ENCODE assay signal across 8 cellular contexts in genomic region chr6:11094411-11094851, GRCh38. TPM values are rescaled to one million over a fixed set of nuclear protein-coding genes. Genes with fewer than 3 reads are reported as not detected.
DNase-seq lines count a peak whose midpoint lies in the region; TF ChIP-seq lines count a peak whose summit lies in the region.

No MANE protein-coding gene starts in this region.

- peak; percentile 10 for DNase-seq in activated CD4-positive, CD25-positive, alpha-beta regulatory T cell treated with anti-CD3 and anti-CD28 coated beads, Interleukin-2, amount 50 U/mL, for 16 hours (ENCODE audit: low read depth, low spot score)
- no peak for DNase-seq in activated CD4-positive, CD25-positive, alpha-beta regulatory T cell treated with anti-CD3 and anti-CD28 coated beads, Interleukin-2, amount 50 U/mL, for 72 hours
- DNase-seq in H9 (peak; percentile 54), LoVo (ENCODE audit: low spot score) (peak; percentile 28), WERI-Rb-1 (peak; percentile 60), mesendoderm (peak; percentile 82)
- peak; percentile 4 to 22 for DNase-seq in stimulated activated CD8-positive, alpha-beta memory T cell treated with anti-CD3 and anti-CD28 coated beads, Interleukin-7, amount 100 ng/mL, for 1 hour (ENCODE audit: low read depth in 2 of 2)

- H3T11ph ChIP-seq in H9 (ENCODE audit: low read length), result no peak overlapping the region

- H3K27ac ChIP-seq in H9 (ENCODE audit: insufficient read length, low read depth, low read length), result no peak overlapping the region
- peak overlapping the region; percentile 98 for H3K27ac ChIP-seq in WERI-Rb-1
- peak overlapping the region; percentile 66 for H3K27ac ChIP-seq in duodenal mucosa (ENCODE audit: low read depth, low read length)
- peak overlapping the region; percentile 71 for H3K27ac ChIP-seq in mesendoderm (ENCODE audit: low read depth, low read length)

- no peaks in the 10 kb centered on the region; a peak in 1 of 5 replicates for H3K9me3 Mint-ChIP-seq in H9

- H3K18ac ChIP-seq in H9 (ENCODE audit: insufficient read length, low read depth, low read length), result peak overlapping the region; percentile 93
- peak overlapping the region; percentile 54 for H3K18ac ChIP-seq in mesendoderm (ENCODE audit: low read length)

- H3K27me3 ChIP-seq in H9 (ENCODE audit: insufficient read depth, low read length) (no peaks in the 10 kb centered on the region), WERI-Rb-1 (ENCODE audit: insufficient read depth, low read depth, severe bottlenecking) (no peaks in the 10 kb centered on the region), duodenal mucosa (ENCODE audit: control insufficient read depth in 1 of 2, insufficient read depth in 2 of 2, low read length in 2 of 2) (no peaks in the 10 kb centered on the region), mesendoderm (ENCODE audit: insufficient read depth, low read length, poor library complexity) (no peaks in the 10 kb centered on the region)

- peak overlapping the region; percentile 91 for H3K14ac ChIP-seq in H9 (ENCODE audit: insufficient read depth, low read length)

- H3K36me3 ChIP-seq in WERI-Rb-1 (peaks cover 27% of the 10 kb centered on the region), duodenal mucosa (ENCODE audit: control insufficient read depth in 1 of 2, insufficient read depth in 2 of 2, low read length in 2 of 2) (no peaks in the 10 kb centered on the region), mesendoderm (ENCODE audit: control insufficient read depth, insufficient read depth, low read length) (no peaks in the 10 kb centered on the region)

- no peak overlapping the region for H2BK20ac ChIP-seq in H9 (ENCODE audit: low read depth, low read length, poor library complexity, severe bottlenecking)

- H4K5ac ChIP-seq in H9 (ENCODE audit: insufficient read length, low read depth, low read length), result no peak overlapping the region
- H4K5ac ChIP-seq in mesendoderm (ENCODE audit: low read length), result no peak overlapping the region

- peaks cover 8% of the 10 kb centered on the region for H3K23me2 ChIP-seq in H9 (ENCODE audit: insufficient read length, low read depth, low read length, poor library complexity, severe bottlenecking)

- H3K9me3 ChIP-seq in H9 (ENCODE audit: control insufficient read depth, low read depth, low read length) (no peaks in the 10 kb centered on the region), WERI-Rb-1 (ENCODE audit: severe bottlenecking) (no peaks in the 10 kb centered on the region), duodenal mucosa (ENCODE audit: control insufficient read depth in 1 of 2, low read length in 2 of 2) (no peaks in the 10 kb centered on the region)

- no peak overlapping the region for H3K56ac ChIP-seq in H9 (ENCODE audit: insufficient read length, low read depth, low read length)
- H3K56ac ChIP-seq in mesendoderm (ENCODE audit: low read length), result peak overlapping the region; percentile 100

- H4K91ac ChIP-seq in H9 (ENCODE audit: insufficient read length, low read depth, low read length), result no peak overlapping the region

- H3K23ac ChIP-seq in H9 (ENCODE audit: insufficient read length, low read depth, low read length) (no peak overlapping the region), mesendoderm (ENCODE audit: low read length) (peak overlapping the region; percentile 99)

- peak overlapping the region; percentile 89 to 94 for H3K4me3 Mint-ChIP-seq in H9

- no peaks in the 10 kb centered on the region for H3K27me3 Mint-ChIP-seq in H9 (ENCODE audit: low read depth)

- H2BK12ac ChIP-seq in H9 (ENCODE audit: insufficient read length, low read depth, low read length), result no peak overlapping the region

- no CpG with 5 or more reads among the region's 15 CpGs for WGBS in H9 (ENCODE audit: extremely low coverage, insufficient read length, low lambda C conversion rate)
- WGBS in mesendoderm (ENCODE audit: extremely low coverage, insufficient coverage, low lambda C conversion rate), result no CpG with 5 or more reads among the region's 15 CpGs

- peak overlapping the region; percentile 94 to 95 (median 94) for H3K27ac Mint-ChIP-seq in H9

- H3K4me1 Mint-ChIP-seq in H9, result peaks cover 22 to 24% of the 10 kb centered on the region in 2 experiments

- H3K4me1 ChIP-seq in H9 (ENCODE audit: insufficient read depth, low read length) (peaks cover 4% of the 10 kb centered on the region; the same call in 1 of the 2 replicates), duodenal mucosa (ENCODE audit: control insufficient read depth in 1 of 2, insufficient read depth in 2 of 2, low read length in 2 of 2) (peaks cover 16 to 24% of the 10 kb centered on the region in 2 donors), mesendoderm (ENCODE audit: control insufficient read depth, low read depth, low read length) (no peaks in the 10 kb centered on the region)

- H3K4me2 ChIP-seq in H9 (ENCODE audit: insufficient read depth, insufficient read length, low read length), result peak overlapping the region; percentile 78
- peak overlapping the region; percentile 88 for H3K4me2 ChIP-seq in mesendoderm (ENCODE audit: low read length)

- H3K9ac ChIP-seq in H9 (ENCODE audit: extremely low read depth, insufficient read length, low read length) (peak overlapping the region; percentile 85), duodenal mucosa (ENCODE audit: low read depth in 1 of 2, low read length in 2 of 2) (peak overlapping the region; percentile 72 to 80), mesendoderm (ENCODE audit: low read length) (peak overlapping the region; percentile 96)

- TF ChIP-seq CTCF in H9 (conservative IDR thresholded peaks at IDR 0.05) (no peak), WERI-Rb-1 (IDR thresholded peaks at IDR 0.05; ENCODE audit: low read depth, low read length) (no peak)

- H2AK5ac ChIP-seq in H9 (ENCODE audit: insufficient read length, low read length) (no peak overlapping the region), mesendoderm (ENCODE audit: low read length) (no peak overlapping the region)

- H3K79me2 ChIP-seq in H9 (ENCODE audit: insufficient read depth, low read length) (peaks cover 12% of the 10 kb centered on the region; the same call in 1 of the 2 replicates), mesendoderm (ENCODE audit: control insufficient read depth, insufficient read depth, low read length) (peaks cover 43% of the 10 kb centered on the region)

- H2AFZ ChIP-seq in H9 (ENCODE audit: low read length), result no peak overlapping the region

- H3K79me1 ChIP-seq in H9 (ENCODE audit: insufficient read depth, low read depth, low read length, poor library complexity, severe bottlenecking) (no peaks in the 10 kb centered on the region), mesendoderm (ENCODE audit: low read length) (peaks cover 5% of the 10 kb centered on the region)

- H3K4ac ChIP-seq in H9 (ENCODE audit: low read depth, low read length), result no peak overlapping the region
- peak overlapping the region; percentile 8 for H3K4ac ChIP-seq in mesendoderm (ENCODE audit: low read depth, low read length)

- peaks cover 3 to 11% (median 10%) of the 10 kb centered on the region in 3 experiments; a peak in 6 of 7 replicates for H3K36me3 Mint-ChIP-seq in H9 (ENCODE audit: insufficient read depth in 1 of 3, low read depth in 3 of 3)

- no peak overlapping the region for H4K8ac ChIP-seq in H9 (replicated peaks; ENCODE audit: insufficient read length, low read depth, low read length)
- H4K8ac ChIP-seq in mesendoderm (ENCODE audit: low read depth, low read length), result no peak overlapping the region

- H3K4me3 ChIP-seq in WERI-Rb-1 (ENCODE audit: low read depth, low read length), result peak overlapping the region; percentile 96
- H3K4me3 ChIP-seq in duodenal mucosa (ENCODE audit: low read depth in 1 of 2, low read length in 2 of 2), result peak overlapping the region; percentile 94 to 97
- H3K4me3 ChIP-seq in mesendoderm (ENCODE audit: low read length), result peak overlapping the region; percentile 91

- H2BK5ac ChIP-seq in H9 (ENCODE audit: insufficient read length, low read length) (peak overlapping the region; percentile 71), mesendoderm (ENCODE audit: low read length) (peak overlapping the region; percentile 92)

- H2BK15ac ChIP-seq in H9 (ENCODE audit: low read depth, low read length) (no peak overlapping the region), mesendoderm (replicated peaks; ENCODE audit: low read depth) (no peak overlapping the region)

- H2BK120ac ChIP-seq in H9 (ENCODE audit: low read depth, low read length, poor library complexity, severe bottlenecking) (no peak overlapping the region), mesendoderm (ENCODE audit: low read depth, low read length) (no peak overlapping the region)

- H4K20me1 ChIP-seq in H9 (ENCODE audit: control insufficient read depth, insufficient read depth, insufficient read length), result no peaks in the 10 kb centered on the region

RNA-seq across cellular contexts. Expression of gene SMIM13, which starts 0.8 kb away (rescaled TPM):
- total RNA-seq in H9 (2021), result 10.6 and 11.5 TPM in 2 replicates
- 9.3 TPM for polyA plus RNA-seq in mesendoderm (2013, experiment 1 of 2)
- polyA plus RNA-seq in mesendoderm (2013, experiment 2 of 2), result 9.0 TPM

RNA-seq across cellular contexts. Expression of gene ERVFRD-1, which starts 17.1 kb away (rescaled TPM):
- total RNA-seq in H9 (2021), result not detected in 2 replicates
- polyA plus RNA-seq in mesendoderm (2013, experiment 1 of 2), result 0.03 TPM
- polyA plus RNA-seq in mesendoderm (2013, experiment 2 of 2), result 0.04 TPM

RNA-seq across cellular contexts. Expression of gene ELOVL2, which starts 50.3 kb away (rescaled TPM):
- 0.46 and 0.57 TPM in 2 replicates for total RNA-seq in H9 (2021)
- polyA plus RNA-seq in mesendoderm (2013, experiment 1 of 2), result 3.0 TPM
- polyA plus RNA-seq in mesendoderm (2013, experiment 2 of 2), result 3.3 TPM
